In the genomic region with DNA sequence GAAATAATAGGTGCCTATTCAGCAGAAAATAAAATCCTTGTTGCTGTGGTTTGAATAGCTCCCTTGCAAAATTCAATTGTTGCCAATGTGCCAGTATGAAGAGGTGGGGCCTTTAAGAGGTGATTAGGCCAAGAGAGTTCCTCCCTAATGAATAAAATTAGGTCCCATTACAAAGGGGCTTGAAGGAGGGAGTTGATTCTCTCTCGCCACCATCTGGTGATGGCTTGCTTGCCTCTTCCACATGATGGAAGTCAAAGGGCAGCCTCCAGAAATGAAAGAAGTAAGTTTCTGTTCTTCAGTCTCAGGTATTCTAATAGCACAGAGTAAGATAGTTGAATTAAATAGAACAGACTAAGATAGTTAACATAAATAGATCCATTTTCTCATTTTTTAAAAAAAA, we compare ENCODE assay signal across 1 cellular context.
TF ChIP-seq lines count a peak whose summit lies in the region.

No MANE protein-coding gene starts in this region.

TF ChIP-seq in WTC11, 78 proteins besides CTCF, POLR2A, EP300 and RAD21 (continued from another document):
- TF ChIP-seq, protein P1, sequence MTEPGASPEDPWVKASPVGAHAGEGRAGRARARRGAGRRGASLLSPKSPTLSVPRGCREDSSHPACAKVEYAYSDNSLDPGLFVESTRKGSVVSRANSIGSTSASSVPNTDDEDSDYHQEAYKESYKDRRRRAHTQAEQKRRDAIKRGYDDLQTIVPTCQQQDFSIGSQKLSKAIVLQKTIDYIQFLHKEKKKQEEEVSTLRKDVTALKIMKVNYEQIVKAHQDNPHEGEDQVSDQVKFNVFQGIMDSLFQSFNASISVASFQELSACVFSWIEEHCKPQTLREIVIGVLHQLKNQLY (CRISPR knock-in tag; IDR thresholded peaks at IDR 0.05) = no peak
- TF ChIP-seq, protein P2, sequence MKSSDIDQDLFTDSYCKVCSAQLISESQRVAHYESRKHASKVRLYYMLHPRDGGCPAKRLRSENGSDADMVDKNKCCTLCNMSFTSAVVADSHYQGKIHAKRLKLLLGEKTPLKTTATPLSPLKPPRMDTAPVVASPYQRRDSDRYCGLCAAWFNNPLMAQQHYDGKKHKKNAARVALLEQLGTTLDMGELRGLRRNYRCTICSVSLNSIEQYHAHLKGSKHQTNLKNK (CRISPR knock-in tag; IDR thresholded peaks at IDR 0.05) = no peak
- TF ChIP-seq ZNF138 (CRISPR knock-in tag; conservative IDR thresholded peaks at IDR 0.05) (no peak), FOXK1 (CRISPR knock-in tag; IDR thresholded peaks at IDR 0.05) (no peak), ATF1 (CRISPR knock-in tag; IDR thresholded peaks at IDR 0.05) (no peak), ZNF671 (CRISPR knock-in tag; IDR thresholded peaks at IDR 0.05) (no peak), NR2C2 (CRISPR knock-in tag; IDR thresholded peaks at IDR 0.05) (no peak)
- TF ChIP-seq, protein P3, sequence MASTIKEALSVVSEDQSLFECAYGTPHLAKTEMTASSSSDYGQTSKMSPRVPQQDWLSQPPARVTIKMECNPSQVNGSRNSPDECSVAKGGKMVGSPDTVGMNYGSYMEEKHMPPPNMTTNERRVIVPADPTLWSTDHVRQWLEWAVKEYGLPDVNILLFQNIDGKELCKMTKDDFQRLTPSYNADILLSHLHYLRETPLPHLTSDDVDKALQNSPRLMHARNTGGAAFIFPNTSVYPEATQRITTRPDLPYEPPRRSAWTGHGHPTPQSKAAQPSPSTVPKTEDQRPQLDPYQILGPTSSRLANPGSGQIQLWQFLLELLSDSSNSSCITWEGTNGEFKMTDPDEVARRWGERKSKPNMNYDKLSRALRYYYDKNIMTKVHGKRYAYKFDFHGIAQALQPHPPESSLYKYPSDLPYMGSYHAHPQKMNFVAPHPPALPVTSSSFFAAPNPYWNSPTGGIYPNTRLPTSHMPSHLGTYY (CRISPR knock-in tag; IDR thresholded peaks at IDR 0.05) = no peak
- TF ChIP-seq, protein P4, sequence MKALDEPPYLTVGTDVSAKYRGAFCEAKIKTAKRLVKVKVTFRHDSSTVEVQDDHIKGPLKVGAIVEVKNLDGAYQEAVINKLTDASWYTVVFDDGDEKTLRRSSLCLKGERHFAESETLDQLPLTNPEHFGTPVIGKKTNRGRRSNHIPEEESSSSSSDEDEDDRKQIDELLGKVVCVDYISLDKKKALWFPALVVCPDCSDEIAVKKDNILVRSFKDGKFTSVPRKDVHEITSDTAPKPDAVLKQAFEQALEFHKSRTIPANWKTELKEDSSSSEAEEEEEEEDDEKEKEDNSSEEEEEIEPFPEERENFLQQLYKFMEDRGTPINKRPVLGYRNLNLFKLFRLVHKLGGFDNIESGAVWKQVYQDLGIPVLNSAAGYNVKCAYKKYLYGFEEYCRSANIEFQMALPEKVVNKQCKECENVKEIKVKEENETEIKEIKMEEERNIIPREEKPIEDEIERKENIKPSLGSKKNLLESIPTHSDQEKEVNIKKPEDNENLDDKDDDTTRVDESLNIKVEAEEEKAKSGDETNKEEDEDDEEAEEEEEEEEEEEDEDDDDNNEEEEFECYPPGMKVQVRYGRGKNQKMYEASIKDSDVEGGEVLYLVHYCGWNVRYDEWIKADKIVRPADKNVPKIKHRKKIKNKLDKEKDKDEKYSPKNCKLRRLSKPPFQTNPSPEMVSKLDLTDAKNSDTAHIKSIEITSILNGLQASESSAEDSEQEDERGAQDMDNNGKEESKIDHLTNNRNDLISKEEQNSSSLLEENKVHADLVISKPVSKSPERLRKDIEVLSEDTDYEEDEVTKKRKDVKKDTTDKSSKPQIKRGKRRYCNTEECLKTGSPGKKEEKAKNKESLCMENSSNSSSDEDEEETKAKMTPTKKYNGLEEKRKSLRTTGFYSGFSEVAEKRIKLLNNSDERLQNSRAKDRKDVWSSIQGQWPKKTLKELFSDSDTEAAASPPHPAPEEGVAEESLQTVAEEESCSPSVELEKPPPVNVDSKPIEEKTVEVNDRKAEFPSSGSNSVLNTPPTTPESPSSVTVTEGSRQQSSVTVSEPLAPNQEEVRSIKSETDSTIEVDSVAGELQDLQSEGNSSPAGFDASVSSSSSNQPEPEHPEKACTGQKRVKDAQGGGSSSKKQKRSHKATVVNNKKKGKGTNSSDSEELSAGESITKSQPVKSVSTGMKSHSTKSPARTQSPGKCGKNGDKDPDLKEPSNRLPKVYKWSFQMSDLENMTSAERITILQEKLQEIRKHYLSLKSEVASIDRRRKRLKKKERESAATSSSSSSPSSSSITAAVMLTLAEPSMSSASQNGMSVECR (CRISPR knock-in tag; IDR thresholded peaks at IDR 0.05; ENCODE audit: borderline replicate concordance) = no peak
- TF ChIP-seq, protein P5, sequence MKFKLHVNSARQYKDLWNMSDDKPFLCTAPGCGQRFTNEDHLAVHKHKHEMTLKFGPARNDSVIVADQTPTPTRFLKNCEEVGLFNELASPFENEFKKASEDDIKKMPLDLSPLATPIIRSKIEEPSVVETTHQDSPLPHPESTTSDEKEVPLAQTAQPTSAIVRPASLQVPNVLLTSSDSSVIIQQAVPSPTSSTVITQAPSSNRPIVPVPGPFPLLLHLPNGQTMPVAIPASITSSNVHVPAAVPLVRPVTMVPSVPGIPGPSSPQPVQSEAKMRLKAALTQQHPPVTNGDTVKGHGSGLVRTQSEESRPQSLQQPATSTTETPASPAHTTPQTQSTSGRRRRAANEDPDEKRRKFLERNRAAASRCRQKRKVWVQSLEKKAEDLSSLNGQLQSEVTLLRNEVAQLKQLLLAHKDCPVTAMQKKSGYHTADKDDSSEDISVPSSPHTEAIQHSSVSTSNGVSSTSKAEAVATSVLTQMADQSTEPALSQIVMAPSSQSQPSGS (CRISPR knock-in tag; IDR thresholded peaks at IDR 0.05; ENCODE audit: borderline replicate concordance, low read depth) = no peak
- TF ChIP-seq, protein P6, sequence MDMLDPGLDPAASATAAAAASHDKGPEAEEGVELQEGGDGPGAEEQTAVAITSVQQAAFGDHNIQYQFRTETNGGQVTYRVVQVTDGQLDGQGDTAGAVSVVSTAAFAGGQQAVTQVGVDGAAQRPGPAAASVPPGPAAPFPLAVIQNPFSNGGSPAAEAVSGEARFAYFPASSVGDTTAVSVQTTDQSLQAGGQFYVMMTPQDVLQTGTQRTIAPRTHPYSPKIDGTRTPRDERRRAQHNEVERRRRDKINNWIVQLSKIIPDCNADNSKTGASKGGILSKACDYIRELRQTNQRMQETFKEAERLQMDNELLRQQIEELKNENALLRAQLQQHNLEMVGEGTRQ (CRISPR knock-in tag; IDR thresholded peaks at IDR 0.05) = no peak
- TF ChIP-seq, protein P7, sequence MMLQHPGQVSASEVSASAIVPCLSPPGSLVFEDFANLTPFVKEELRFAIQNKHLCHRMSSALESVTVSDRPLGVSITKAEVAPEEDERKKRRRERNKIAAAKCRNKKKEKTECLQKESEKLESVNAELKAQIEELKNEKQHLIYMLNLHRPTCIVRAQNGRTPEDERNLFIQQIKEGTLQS (CRISPR knock-in tag; conservative IDR thresholded peaks at IDR 0.05) = no peak
- TF ChIP-seq, protein P8, sequence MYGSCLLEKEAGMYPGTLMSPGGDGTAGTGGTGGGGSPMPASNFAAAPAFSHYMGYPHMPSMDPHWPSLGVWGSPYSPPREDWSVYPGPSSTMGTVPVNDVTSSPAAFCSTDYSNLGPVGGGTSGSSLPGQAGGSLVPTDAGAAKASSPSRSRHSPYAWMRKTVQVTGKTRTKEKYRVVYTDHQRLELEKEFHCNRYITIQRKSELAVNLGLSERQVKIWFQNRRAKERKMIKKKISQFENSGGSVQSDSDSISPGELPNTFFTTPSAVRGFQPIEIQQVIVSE (CRISPR knock-in tag; IDR thresholded peaks at IDR 0.05; ENCODE audit: borderline replicate concordance) = no peak
TF ChIP-seq in WTC11: peak in this region for 0.
